8 cellular contexts compared by ENCODE assay signal in the genomic region with DNA sequence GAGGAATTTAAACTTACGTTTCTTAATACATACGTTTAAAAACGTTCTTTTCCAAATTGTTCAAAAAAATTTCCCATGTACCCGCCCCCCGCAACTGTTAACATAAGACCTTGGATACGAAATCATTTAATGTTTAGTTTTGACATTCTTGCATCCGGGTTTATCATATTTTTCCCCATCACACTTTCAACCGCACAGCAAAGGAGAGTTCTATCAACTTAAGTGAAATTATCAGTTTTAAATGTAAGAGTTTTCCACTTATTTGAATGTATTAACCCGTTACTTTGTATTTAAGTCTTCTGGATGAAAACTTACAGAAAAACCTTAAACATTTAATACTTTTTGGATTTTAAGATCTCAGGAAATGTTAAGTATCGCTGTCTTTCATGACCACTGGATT. TPM values are rescaled to one million over a fixed set of nuclear protein-coding genes. Genes with fewer than 3 reads are reported as not detected.
DNase-seq lines count a peak whose midpoint lies in the region; ATAC-seq and TF ChIP-seq lines count a peak whose summit lies in the region.

No MANE protein-coding gene starts in this region.

- peaks cover 2% of the 10 kb centered on the region for H3K36me3 Mint-ChIP-seq in neural crest cell (ENCODE audit: low read depth)

- peak overlapping the region; percentile 98 for H3K4me3 Mint-ChIP-seq in neural crest cell

- peak overlapping the region; percentile 96 for H3K27ac ChIP-seq in duodenal mucosa (ENCODE audit: low read depth, low read length)

- peaks cover 41% of the 10 kb centered on the region for H3K4me1 Mint-ChIP-seq in neural crest cell

- no peaks in the 10 kb centered on the region for H3K9me3 Mint-ChIP-seq in neural crest cell

- no peaks in the 10 kb centered on the region for H3K27me3 ChIP-seq in BJ (ENCODE audit: control insufficient read depth, insufficient read depth, low read length)
- H3K27me3 ChIP-seq in duodenal mucosa (ENCODE audit: control insufficient read depth in 1 of 2, insufficient read depth in 2 of 2, low read length in 2 of 2), result no peaks in the 10 kb centered on the region

- TF ChIP-seq CTCF in BJ (IDR thresholded peaks at IDR 0.05; ENCODE audit: insufficient read depth, low read depth, low read length) (no peak), LNCaP clone FGC (IDR thresholded peaks at IDR 0.05; ENCODE audit: control insufficient read depth, extremely low read depth, insufficient read depth) (no peak), neural crest cell (conservative IDR thresholded peaks at IDR 0.05) (no peak)

- POLR2A ChIA-PET in BJ (lab: Charles Lee), result no interaction called here

- peak overlapping the region; percentile 100 for H3K27ac Mint-ChIP-seq in neural crest cell (ENCODE audit: unreplicated experiment)

- H3K4me3 ChIP-seq in BJ (ENCODE audit: low read depth, low read length), result peak overlapping the region; percentile 90
- peak overlapping the region; percentile 82 for H3K4me3 ChIP-seq in LNCaP clone FGC (ENCODE audit: low read depth, low read length)
- H3K4me3 ChIP-seq in duodenal mucosa (ENCODE audit: low read depth in 1 of 2, low read length in 2 of 2), result peak overlapping the region; percentile 88 to 100

- H3K27me3 Mint-ChIP-seq in neural crest cell (ENCODE audit: low read depth), result no peaks in the 10 kb centered on the region

- no peaks in the 10 kb centered on the region for H3K9me3 ChIP-seq in duodenal mucosa (ENCODE audit: control insufficient read depth in 1 of 2, low read length in 2 of 2)

- DNase-seq in BJ (ENCODE audit: low read depth) (no peak), LNCaP clone FGC (ENCODE audit: low read depth) (no peak), neural crest cell (ENCODE audit: low read depth, low spot score) (no peak), NCI-H2171 treated with DMSO at 0.1 percent for 48 hours (lab: John Stamatoyannopoulos, UW) (no peak), kidney tubule cell (ENCODE audit: low spot score) (no peak)

- H3K9ac ChIP-seq in duodenal mucosa (ENCODE audit: low read depth in 1 of 2, low read length in 2 of 2), result peak overlapping the region; percentile 99 to 100

- ATAC-seq in GM19397 (IDR thresholded peaks at IDR 0.05; ENCODE audit: unreplicated experiment), result no peak
- ATAC-seq in HG03354 (IDR thresholded peaks at IDR 0.05; ENCODE audit: poor library complexity, severe bottlenecking, unreplicated experiment), result no peak

- peaks cover 13 to 16% of the 10 kb centered on the region in 2 donors for H3K4me1 ChIP-seq in duodenal mucosa (ENCODE audit: control insufficient read depth in 1 of 2, insufficient read depth in 2 of 2, low read length in 2 of 2)

- CTCF ChIA-PET in BJ (lab: Yijun Ruan, JAX), result no interaction called here

- 0 out of 2 replicates have a peak, but pooled peaks cover 1% of the 10 kb centered on the region for H3K36me3 ChIP-seq in BJ (ENCODE audit: control insufficient read depth, insufficient read depth, low read length)
- peaks cover 0 to 25% of the 10 kb centered on the region in 2 donors for H3K36me3 ChIP-seq in duodenal mucosa (ENCODE audit: control insufficient read depth in 1 of 2, insufficient read depth in 2 of 2, low read length in 2 of 2)

RNA-seq across cellular contexts. Expression of a gene that starts 0.6 kb away (rescaled TPM):
- polyA plus RNA-seq in BJ (2011; rRNA removed), result 14.3 and 29.0 TPM in 2 replicates
- 33.0 and 37.4 TPM in 2 replicates for polyA minus RNA-seq in BJ (2011; rRNA and poly(A)+ RNA removed)
- total RNA-seq in neural crest cell, result 20.0 and 23.5 TPM in 2 replicates
